ENCODE assay signal across 20 cellular contexts in the genomic region with DNA sequence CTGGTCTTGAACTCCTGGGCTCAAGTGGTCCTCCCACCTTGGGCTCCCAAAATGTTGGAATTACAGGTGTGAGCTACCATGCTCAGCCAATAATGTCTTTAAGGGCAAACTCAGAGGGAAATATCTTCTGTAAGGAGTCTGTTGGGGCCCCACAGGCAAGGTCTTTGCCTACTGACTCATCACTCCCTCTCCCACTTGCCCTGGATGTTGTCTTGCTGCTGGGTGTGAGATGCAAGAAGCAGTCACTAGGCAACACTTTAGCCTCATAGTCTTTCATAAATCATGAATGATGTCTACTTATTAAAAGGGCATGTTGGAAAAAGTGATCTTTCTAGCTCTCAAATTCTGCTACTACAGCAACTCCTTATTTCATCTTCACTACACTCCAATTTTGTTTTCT. TPM values are rescaled to one million over a fixed set of nuclear protein-coding genes. Genes with fewer than 3 reads are reported as not detected.
DNase-seq lines count a peak whose midpoint lies in the region; ATAC-seq and TF ChIP-seq lines count a peak whose summit lies in the region.
"Had no signal": no experiment of that assay in that cellular context is flagged by ENCODE, and none has a peak within 500 bp of the region (broad histone marks: within the 10 kb centered on the region; RNA-seq: fewer than 3 reads in every experiment).

No MANE protein-coding gene starts in this region.

- TF ChIP-seq CTCF in BJ (IDR thresholded peaks at IDR 0.05; ENCODE audit: insufficient read depth, low read depth, low read length), result no peak
- TF ChIP-seq CTCF in OCI-LY7 (conservative IDR thresholded peaks at IDR 0.05; ENCODE audit: low read length), result no peak
- no peak for TF ChIP-seq CTCF in testis (IDR thresholded peaks at IDR 0.05)

- H3K4me3 ChIP-seq in BJ (ENCODE audit: low read depth, low read length) (no peak overlapping the region), OCI-LY7 (ENCODE audit: low read depth, low read length, poor library complexity, severe bottlenecking) (no peak overlapping the region), testis (no peak overlapping the region)
- H3K4me3 ChIP-seq: SJCRH30 had no signal

- no peaks in the 10 kb centered on the region for H4K20me1 ChIP-seq in OCI-LY7 (ENCODE audit: insufficient read depth, low read length)

- intact Hi-C loops in OCI-LY7 (cut with micrococcal nuclease; ENCODE audit: unreplicated experiment), result no loop called here
- intact Hi-C loops in testis (cut with DNase I; ENCODE audit: low total_unique reads), result no loop called here

- H3K9me2 ChIP-seq in OCI-LY7 (ENCODE audit: insufficient read depth, low read length), result no peaks in the 10 kb centered on the region

- H3K27me3 ChIP-seq in BJ (ENCODE audit: control insufficient read depth, insufficient read depth, low read length) (no peaks in the 10 kb centered on the region), testis (no peaks in the 10 kb centered on the region)
- H3K27me3 ChIP-seq: SJCRH30 had no signal

- CTCF ChIA-PET in BJ (lab: Yijun Ruan, JAX) (no interaction called here), OCI-LY7 (lab: Charles Lee; ENCODE audit: unreplicated experiment) (no interaction called here)

- POLR2A ChIA-PET in BJ (lab: Charles Lee) (no interaction called here), OCI-LY7 (lab: Charles Lee) (interaction anchor here (0.6 to 1.1 kb wide), 3 partner anchors 8 to 37 kb away, joined by 3 to 4 read pairs (median 3); no protein-coding TSS in a partner anchor)

- no peak for TF ChIP-seq POLR2A in testis (IDR thresholded peaks at IDR 0.05)

- H3K36me3 ChIP-seq in BJ (ENCODE audit: control insufficient read depth, insufficient read depth, low read length), result no peaks in the 10 kb centered on the region
- H3K36me3 ChIP-seq in OCI-LY7 (ENCODE audit: insufficient read depth, low read length), result no peaks in the 10 kb centered on the region
- H3K36me3 ChIP-seq in testis (ENCODE audit: low read depth, missing control alignments), result no peaks in the 10 kb centered on the region
- H3K36me3 ChIP-seq: SJCRH30 had no signal

- no peak overlapping the region for H3K4me2 ChIP-seq in OCI-LY7 (ENCODE audit: low read length)

- H3K9me3 ChIP-seq in OCI-LY7 (ENCODE audit: low read length) (no peaks in the 10 kb centered on the region), testis (no peaks in the 10 kb centered on the region)
- H3K9me3 ChIP-seq: SJCRH30 had no signal

- H2AFZ ChIP-seq in OCI-LY7 (ENCODE audit: low read length), result peak overlapping the region; percentile 67; the same call in 1 of the 2 replicates

- DNase-seq in BJ (ENCODE audit: low read depth) (peak; percentile 8), OCI-LY7 (ENCODE audit: low spot score) (no peak), fibroblast of the conjunctiva (ENCODE audit: low read depth) (peak; percentile 2), kidney tubule cell (ENCODE audit: low spot score) (peak; percentile 16), testis (no peak)
- DNase-seq in activated T-cell treated with anti-CD3 and anti-CD28 coated beads, Interleukin-2, amount 50 U/mL, for 48 hours, result no peak
- DNase-seq: 8988T, DMS53, GDM1, KBM-7, NCI-H1105, NCI-H2029 treated with DMSO at 0.1 percent for 48 hours, NCI-H226, NCI-H510A treated with DMSO at 0.1 percent for 48 hours, NCI-H748 treated with DMSO at 0.1 percent for 48 hours, SJCRH30 had no signal

- H3K4me1 ChIP-seq in OCI-LY7 (ENCODE audit: insufficient read depth, low read length, poor library complexity, severe bottlenecking) (peaks cover 24% of the 10 kb centered on the region), testis (no peaks in the 10 kb centered on the region)
- H3K4me1 ChIP-seq: SJCRH30 had no signal

- H3K79me2 ChIP-seq in OCI-LY7 (ENCODE audit: insufficient read depth, low read depth, low read length), result no peaks in the 10 kb centered on the region

- no TSS peak for BruUV-seq in OCI-LY7 (replicated peaks; lab: Mats Ljungman, UMichigan)

- ATAC-seq in HG03442 (IDR thresholded peaks at IDR 0.05; ENCODE audit: unreplicated experiment), result no peak
- ATAC-seq in HG02981 (IDR thresholded peaks at IDR 0.05; ENCODE audit: unreplicated experiment), result no peak

- H3K27ac ChIP-seq in OCI-LY7 (ENCODE audit: low read depth, low read length, poor library complexity, severe bottlenecking) (no peak overlapping the region), testis (no peak overlapping the region)
- H3K27ac ChIP-seq: C4-2B, SJCRH30 had no signal

RNA-seq across cellular contexts. Expression of gene SLC10A2, which starts 34.6 kb away (rescaled TPM):
- not detected in 2 replicates for polyA plus RNA-seq in BJ (2011; rRNA removed)
- polyA minus RNA-seq in BJ (2011; rRNA and poly(A)+ RNA removed), result not detected in 2 replicates
- total RNA-seq in OCI-LY7 (2014; rRNA removed; shearing (Covaris generic)), result not detected in 2 replicates
- total RNA-seq in OCI-LY7 (2022), result not detected in 2 replicates
- not detected for total RNA-seq in testis
- not detected for polyA plus RNA-seq in testis (ENCODE audit: insufficient read depth, low read depth, low replicate concordance)
- total RNA-seq: H4, SJCRH30 had no signal

Comparison
In these comparisons a context has a peak if more than half of its experiments do, and no peak if none do; other contexts are left out.
1. DNase-seq: peak in BJ (single experiment), fibroblast of the conjunctiva (single experiment) and kidney tubule cell (single experiment); none in OCI-LY7 (single experiment), testis (single experiment) and activated T-cell treated with anti-CD3 and anti-CD28 coated beads, Interleukin-2, amount 50 U/mL, for 48 hours (0 of 2).